In genomic region chr13:64223016-64223415, GRCh38 we compare ENCODE assay signal across 9 cellular contexts.
"Had no signal": no experiment of that assay in that cellular context is flagged by ENCODE, and none has a peak within 500 bp of the region (broad histone marks: within the 10 kb centered on the region; RNA-seq: fewer than 3 reads in every experiment).

No MANE protein-coding gene starts in this region.

- DNase-seq: GM23248, GOT3, H7, H9, HCEC 1CT, HFFc6 had no signal

- H3K27ac ChIP-seq: GM23248 had no signal

- H3K9ac ChIP-seq: GM23248 had no signal

- H3K36me3 ChIP-seq: HAP-1 had no signal

- H3K4me3 ChIP-seq: GM23248, GM23338, HAP-1 had no signal

- ATAC-seq: GM23338, HCT116 had no signal

- H2AFZ ChIP-seq: GM23248 had no signal

- H3K4me2 ChIP-seq: GM23338 had no signal

- H3K9me3 ChIP-seq: HAP-1 had no signal
